Comparison of ENCODE assay signal across 22 cellular contexts in the genomic region with DNA sequence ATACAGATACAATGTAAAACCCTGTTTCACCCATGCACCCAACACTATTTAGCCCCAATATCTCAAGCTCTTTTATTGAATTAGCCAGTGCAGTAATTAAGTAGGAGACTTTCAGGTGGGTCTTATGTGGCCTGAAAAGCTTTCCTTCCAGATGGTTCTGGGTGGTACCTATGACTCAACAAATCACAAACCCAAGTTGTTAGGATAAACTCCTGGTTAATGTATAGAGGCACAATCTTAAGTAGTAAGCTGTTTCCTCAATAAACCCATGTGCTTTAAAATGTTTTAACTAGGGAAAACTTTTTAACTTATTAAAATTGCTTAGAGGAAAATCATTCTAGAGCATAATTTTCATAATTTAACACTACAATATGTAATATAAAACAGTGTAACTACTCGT.
"Had no signal": no experiment of that assay in that cellular context is flagged by ENCODE, and none has a peak within 500 bp of the region (broad histone marks: within the 10 kb centered on the region; RNA-seq: fewer than 3 reads in every experiment).

No MANE protein-coding gene starts in this region.

- H3K27me3 ChIP-seq: esophagus squamous epithelium, gastroesophageal sphincter, neutrophil, stomach, vagina had no signal

- DNase-seq: cerebellar nuclear complex; dermis blood vessel endothelial cell; esophagus squamous epithelium; foreskin fibroblast; hippocampal formation; islet precursor cell; left ventricle myocardium inferior; lower lobe of right lung; naive thymus-derived CD8-positive, alpha-beta T cell; psoas muscle; stimulated activated CD4-positive, alpha-beta T cell treated with anti-CD3 and anti-CD28 coated beads, Interleukin-12 subunit alpha, Interleukin-12 subunit beta, amount 100 ng/mL, for 4 hours; stimulated activated naive CD4-positive, alpha-beta T cell; stomach; substantia nigra had no signal

- H3K27me3 Mint-ChIP-seq: memory B cell; naive thymus-derived CD8-positive, alpha-beta T cell; type B pancreatic cell had no signal

- H3K9me3 Mint-ChIP-seq: memory B cell; naive thymus-derived CD8-positive, alpha-beta T cell; type B pancreatic cell had no signal

- H3K4me3 Mint-ChIP-seq: memory B cell; naive thymus-derived CD8-positive, alpha-beta T cell; type B pancreatic cell had no signal

- H3K4me1 ChIP-seq: lower lobe of right lung, vagina had no signal

- ATAC-seq: gastroesophageal sphincter; lower lobe of right lung; naive thymus-derived CD8-positive, alpha-beta T cell; psoas muscle; sciatic nerve had no signal

- H3K27ac ChIP-seq: esophagus squamous epithelium, gastroesophageal sphincter, left ventricle myocardium inferior, lower lobe of right lung, neutrophil, psoas muscle, skin epidermis, stomach, thoracic aorta, vagina had no signal

- H3K36me3 ChIP-seq: esophagus squamous epithelium, gastroesophageal sphincter, left ventricle myocardium inferior, lower lobe of right lung, neutrophil, stomach, thoracic aorta, vagina had no signal

- H3K4me3 ChIP-seq: esophagus squamous epithelium, gastroesophageal sphincter, left ventricle myocardium inferior, lower lobe of right lung, psoas muscle, skin epidermis, stomach, thoracic aorta, vagina had no signal

- H3K27ac Mint-ChIP-seq: memory B cell, type B pancreatic cell had no signal

- H3K9me3 ChIP-seq: esophagus squamous epithelium, lower lobe of right lung, neutrophil, psoas muscle, stomach, thoracic aorta, vagina had no signal
